ENCODE assay signal across 8 cellular contexts in genomic region chr7:148527717-148528168, GRCh38.
A peak's percentile ranks its signal among the peaks of the same experiment; 100 is the strongest.
DNase-seq lines count a peak whose midpoint lies in the region; ATAC-seq and TF ChIP-seq lines count a peak whose summit lies in the region.

No MANE protein-coding gene starts in this region.

- peaks cover 20% of the 10 kb centered on the region for H3K27me3 ChIP-seq in Panc1 (ENCODE audit: control insufficient read depth, insufficient read depth, low read length)

- no peak overlapping the region for H3K27ac Mint-ChIP-seq in activated T-cell treated with anti-CD3 and anti-CD28 coated beads, Interleukin-2, amount 50 U/mL, for 24 hours

- H3K36me3 Mint-ChIP-seq in activated T-cell treated with anti-CD3 and anti-CD28 coated beads, Interleukin-2, amount 50 U/mL, for 24 hours (ENCODE audit: low read depth) = no peaks in the 10 kb centered on the region

- peaks cover 70% of the 10 kb centered on the region for H3K27me3 Mint-ChIP-seq in activated T-cell treated with anti-CD3 and anti-CD28 coated beads, Interleukin-2, amount 50 U/mL, for 24 hours

- H3K27ac ChIP-seq in Panc1 (ENCODE audit: low read length) = no peak overlapping the region

- intact Hi-C loops in Panc1 (cut with micrococcal nuclease; ENCODE audit: unreplicated experiment) = loop anchor here (1.0 kb wide), 2 partner anchors 23 to 262 kb away; no protein-coding TSS in a partner anchor

- in situ Hi-C loops in Panc1 (cut with HindIII; ENCODE audit: low pct_unique_long_range_greater_than_20kb, low sequenced_read_pairs) = no loop called here

- H3K4me3 Mint-ChIP-seq in activated T-cell treated with anti-CD3 and anti-CD28 coated beads, Interleukin-2, amount 50 U/mL, for 24 hours = no peak overlapping the region

- peaks cover 5% of the 10 kb centered on the region for H3K4me1 Mint-ChIP-seq in activated T-cell treated with anti-CD3 and anti-CD28 coated beads, Interleukin-2, amount 50 U/mL, for 24 hours (ENCODE audit: low read depth)

- POLR2A ChIA-PET in Panc1 (lab: Charles Lee) = no interaction called here

- no peaks in the 10 kb centered on the region for H3K9me3 ChIP-seq in Panc1 (ENCODE audit: control insufficient read depth, insufficient read depth, low read depth, low read length)

- peak; percentile 87 for DNase-seq in ELF-1 (ENCODE audit: low read depth, low spot score)
- DNase-seq in HS-27A (ENCODE audit: low read depth) = peak; percentile 26
- DNase-seq in Panc1 (ENCODE audit: low read depth, low spot score) = peak; percentile 51
- peak; percentile 83 for DNase-seq in activated T-cell treated with anti-CD3 and anti-CD28 coated beads, Interleukin-2, amount 50 U/mL, for 24 hours
- DNase-seq in foreskin melanocyte = peak; percentile 62
- DNase-seq in pulmonary artery endothelial cell (ENCODE audit: low read depth, low spot score) = peak; percentile 76
- DNase-seq in midbrain (lab: John Stamatoyannopoulos, UW) = no peak

- H3K9me3 Mint-ChIP-seq in activated T-cell treated with anti-CD3 and anti-CD28 coated beads, Interleukin-2, amount 50 U/mL, for 24 hours = no peaks in the 10 kb centered on the region

- ATAC-seq in GM21447 (IDR thresholded peaks at IDR 0.05; ENCODE audit: unreplicated experiment) = peak; percentile 100
- peak; percentile 95 for ATAC-seq in Panc1

- H3K4me3 ChIP-seq in Panc1 (ENCODE audit: low read depth in 2 of 2, low read length in 2 of 2) = no peak overlapping the region

- TF ChIP-seq CTCF in Panc1 (IDR thresholded peaks at IDR 0.05) = peak; percentile 87

- no peaks in the 10 kb centered on the region for H3K4me1 ChIP-seq in Panc1 (ENCODE audit: control insufficient read depth, insufficient read depth, low read length)

- H3K36me3 ChIP-seq in Panc1 (ENCODE audit: control insufficient read depth, insufficient read depth, low read length) = no peaks in the 10 kb centered on the region

- BruUV-seq in Panc1 (replicated peaks; lab: Mats Ljungman, UMichigan) = no TSS peak

- CTCF ChIA-PET in Panc1 (lab: Charles Lee) = no interaction called here
